In genomic region chr18:58859935-58860334, GRCh38 we compare ENCODE assay signal across 13 cellular contexts. TPM values are rescaled to one million over a fixed set of nuclear protein-coding genes. Genes with fewer than 3 reads are reported as not detected.
DNase-seq lines count a peak whose midpoint lies in the region; ATAC-seq and TF ChIP-seq lines count a peak whose summit lies in the region.
"Had no signal": no experiment of that assay in that cellular context is flagged by ENCODE, and none has a peak within 500 bp of the region (broad histone marks: within the 10 kb centered on the region; RNA-seq: fewer than 3 reads in every experiment).

No MANE protein-coding gene starts in this region.

- H3K27ac Mint-ChIP-seq in activated CD4-positive, alpha-beta memory T cell treated with anti-CD3 and anti-CD28 coated beads for 36 hours, result no peak overlapping the region
- H3K27ac Mint-ChIP-seq: natural killer cell had no signal

- H3K27ac ChIP-seq in right atrium auricular region (peak overlapping the region; percentile 39 to 45), fibroblast of lung (ENCODE audit: insufficient read depth, low read length) (no peak overlapping the region), prostate gland (peak overlapping the region; percentile 98 to 100), vagina (peak overlapping the region; percentile 100), A673 (ENCODE audit: low read depth, low read length, poor library complexity, severe bottlenecking) (no peak overlapping the region)

- H3K4me1 Mint-ChIP-seq in activated CD4-positive, alpha-beta memory T cell treated with anti-CD3 and anti-CD28 coated beads for 36 hours (ENCODE audit: low read depth), result peaks cover 11% of the 10 kb centered on the region

- no peak for TF ChIP-seq CTCF in right atrium auricular region (IDR thresholded peaks at IDR 0.05)
- TF ChIP-seq CTCF in fibroblast of lung (conservative IDR thresholded peaks at IDR 0.05 in 1 of 2, IDR thresholded peaks at IDR 0.05 in 1 of 2; ENCODE audit: low read depth in 1 of 2, low read length in 2 of 2), result no peak
- TF ChIP-seq CTCF in prostate gland (IDR thresholded peaks at IDR 0.05), result no peak
- no peak for TF ChIP-seq CTCF in vagina (IDR thresholded peaks at IDR 0.05)
- TF ChIP-seq CTCF in A673 (conservative IDR thresholded peaks at IDR 0.05; ENCODE audit: low read depth, low read length), result no peak

- DNase-seq in right atrium auricular region (ENCODE audit: low spot score), result no peak
- DNase-seq in left ventricle myocardium superior, result no peak
- no peak for DNase-seq in fibroblast of lung (ENCODE audit: low read depth in 2 of 2)
- no peak for DNase-seq in prostate gland (ENCODE audit: low spot score)
- DNase-seq in vagina (ENCODE audit: extremely low spot score in 2 of 2), result no peak
- no peak for DNase-seq in A673 (ENCODE audit: low spot score)
- DNase-seq in activated CD4-positive, alpha-beta memory T cell treated with anti-CD3 and anti-CD28 coated beads for 36 hours, result no peak
- no peak for DNase-seq in stimulated activated naive CD4-positive, alpha-beta T cell treated with Interleukin-2 at 50 U/mL for 16 hours (lab: John Stamatoyannopoulos, UW)
- DNase-seq: activated T-cell treated with anti-CD3 and anti-CD28 coated beads for 4 hours, kidney, natural killer cell, NCI-H2081, SK-N-SH had no signal

- TF ChIP-seq POLR2A in prostate gland (IDR thresholded peaks at IDR 0.05), result no peak
- no peak for TF ChIP-seq POLR2A in vagina (IDR thresholded peaks at IDR 0.05)

- peaks cover 13% of the 10 kb centered on the region for H3K79me2 ChIP-seq in fibroblast of lung (ENCODE audit: control insufficient read depth, insufficient read depth, low read length)

- POLR2A ChIA-PET in A673 (lab: Charles Lee; ENCODE audit: low non-redundant PET), result no interaction called here
- POLR2A ChIA-PET in activated CD4-positive, alpha-beta memory T cell treated with anti-CD3 and anti-CD28 coated beads for 36 hours (lab: Charles Lee), result no interaction called here

- BruUV-seq in A673 (replicated peaks; lab: Mats Ljungman, UMichigan), result no TSS peak

- peaks cover 34% of the 10 kb centered on the region for H3K27me3 Mint-ChIP-seq in activated CD4-positive, alpha-beta memory T cell treated with anti-CD3 and anti-CD28 coated beads for 36 hours

- no peaks in the 10 kb centered on the region for H3K36me3 Mint-ChIP-seq in activated CD4-positive, alpha-beta memory T cell treated with anti-CD3 and anti-CD28 coated beads for 36 hours
- H3K36me3 Mint-ChIP-seq: natural killer cell had no signal

- H3K36me3 ChIP-seq in right atrium auricular region (no peaks in the 10 kb centered on the region), fibroblast of lung (ENCODE audit: control insufficient read depth, insufficient read depth, low read length) (no peaks in the 10 kb centered on the region), prostate gland (no peaks in the 10 kb centered on the region), vagina (no peaks in the 10 kb centered on the region), A673 (ENCODE audit: insufficient read depth, low read length, poor library complexity, severe bottlenecking) (no peaks in the 10 kb centered on the region)

- H4K20me1 ChIP-seq in fibroblast of lung (ENCODE audit: control insufficient read depth, extremely low read depth, insufficient read depth, low read length), result no peaks in the 10 kb centered on the region

- ATAC-seq in left ventricle myocardium superior, result no peak
- ATAC-seq: natural killer cell had no signal

- H3K9me3 Mint-ChIP-seq in activated CD4-positive, alpha-beta memory T cell treated with anti-CD3 and anti-CD28 coated beads for 36 hours, result no peaks in the 10 kb centered on the region
- H3K9me3 Mint-ChIP-seq: natural killer cell had no signal

- H3K9ac ChIP-seq in fibroblast of lung (ENCODE audit: insufficient read depth, low read length), result no peak overlapping the region
- H3K9ac ChIP-seq: SK-N-SH had no signal

- H3K9me3 ChIP-seq in right atrium auricular region (no peaks in the 10 kb centered on the region), fibroblast of lung (ENCODE audit: control insufficient read depth, insufficient read depth, low read depth, low read length) (no peaks in the 10 kb centered on the region), prostate gland (no peaks in the 10 kb centered on the region), vagina (no peaks in the 10 kb centered on the region), A673 (ENCODE audit: low read depth, low read length, poor library complexity, severe bottlenecking) (no peaks in the 10 kb centered on the region)
- H3K9me3 ChIP-seq: SK-N-SH had no signal

- intact Hi-C loops in left ventricle myocardium superior (cut with micrococcal nuclease), result loop anchor here (10.0 kb wide), 1 partner anchor 135 kb away; no protein-coding TSS in a partner anchor
- intact Hi-C loops in prostate gland (cut with DNase I), result loop anchor here (5.0 kb wide), 2 partner anchors 52 to 78 kb away; no protein-coding TSS in a partner anchor
- intact Hi-C loops in vagina (cut with DNase I), result no loop called here
- intact Hi-C loops in A673 (cut with micrococcal nuclease; ENCODE audit: unreplicated experiment), result loop anchor here (5.0 kb wide), 1 partner anchor 137 kb away; no protein-coding TSS in a partner anchor
- intact Hi-C loops in activated CD4-positive, alpha-beta memory T cell treated with anti-CD3 and anti-CD28 coated beads for 36 hours (cut with micrococcal nuclease), result no loop called here

- CTCF ChIA-PET in A673 (lab: Charles Lee), result no interaction called here
- CTCF ChIA-PET in activated CD4-positive, alpha-beta memory T cell treated with anti-CD3 and anti-CD28 coated beads for 36 hours (lab: Charles Lee), result no interaction called here

- no peak overlapping the region for H3K4me2 ChIP-seq in fibroblast of lung (ENCODE audit: extremely low read depth, insufficient read depth, low read length)
- H3K4me2 ChIP-seq: SK-N-SH had no signal

- H2AFZ ChIP-seq in fibroblast of lung (ENCODE audit: low read length), result peak overlapping the region; percentile 33

- H3K4me1 ChIP-seq in right atrium auricular region, result peaks cover 0 to 54% of the 10 kb centered on the region in 2 donors
- H3K4me1 ChIP-seq in fibroblast of lung (ENCODE audit: control insufficient read depth, extremely low read depth, insufficient read depth, low read length), result peaks cover 19% of the 10 kb centered on the region
- peaks cover 3% of the 10 kb centered on the region for H3K4me1 ChIP-seq in prostate gland (replicated peaks)
- peaks cover 61% of the 10 kb centered on the region for H3K4me1 ChIP-seq in vagina
- peaks cover 47% of the 10 kb centered on the region for H3K4me1 ChIP-seq in A673 (ENCODE audit: insufficient read depth, low read length, poor library complexity, severe bottlenecking)

- no peak overlapping the region for H3K4me3 ChIP-seq in right atrium auricular region
- H3K4me3 ChIP-seq in fibroblast of lung (replicated peaks in 1 of 4; ENCODE audit: control extremely low read depth in 1 of 4, insufficient read depth in 1 of 4, low read depth in 3 of 4, low read length in 4 of 4), result no peak overlapping the region
- H3K4me3 ChIP-seq in prostate gland, result no peak overlapping the region
- no peak overlapping the region for H3K4me3 ChIP-seq in vagina
- H3K4me3 ChIP-seq in A673 (ENCODE audit: low read depth, low read length, poor library complexity, severe bottlenecking), result no peak overlapping the region

- H3K27me3 ChIP-seq in right atrium auricular region, result no peaks in the 10 kb centered on the region
- no peaks in the 10 kb centered on the region for H3K27me3 ChIP-seq in fibroblast of lung (ENCODE audit: control insufficient read depth, insufficient read depth, low read length)
- no peaks in the 10 kb centered on the region for H3K27me3 ChIP-seq in prostate gland (replicated peaks; ENCODE audit: insufficient read depth)
- no peaks in the 10 kb centered on the region for H3K27me3 ChIP-seq in vagina
- H3K27me3 ChIP-seq in A673 (replicated peaks; ENCODE audit: insufficient read depth, low read depth, low read length, poor library complexity), result no peaks in the 10 kb centered on the region

- 63% methylated on average over 6 of the region's 6 CpGs for WGBS in prostate gland

- H3K4me3 Mint-ChIP-seq in activated CD4-positive, alpha-beta memory T cell treated with anti-CD3 and anti-CD28 coated beads for 36 hours, result no peak overlapping the region
- H3K4me3 Mint-ChIP-seq: natural killer cell had no signal

RNA-seq across cellular contexts. Expression of gene ZNF532, which starts 4.7 kb away (rescaled TPM):
- total RNA-seq in right atrium auricular region (10 to 100 TPM; 53.1 to 59.5 TPM), left ventricle myocardium superior (64.2 TPM), fibroblast of lung (44.4 and 64.6 TPM in 2 replicates), prostate gland (100 to 1,000 TPM; 231 to 299 TPM), vagina (77.1 TPM), A673 (2021) (118 and 119 TPM in 2 replicates)
- polyA plus RNA-seq in fibroblast of lung, result 54.2 and 57.3 TPM in 2 replicates
- 23.9 and 25.9 TPM in 2 replicates for polyA plus RNA-seq in fibroblast of lung (2012)
- 73.8 and 150 TPM in 2 replicates for polyA minus RNA-seq in fibroblast of lung (ENCODE audit: low replicate concordance)
- 1 to 10 TPM; 5.5 to 5.7 TPM for total RNA-seq in activated CD4-positive, alpha-beta memory T cell treated with anti-CD3 and anti-CD28 coated beads for 36 hours

Comparison
In these comparisons a context has a peak if more than half of its experiments do, and no peak if none do; other contexts are left out.
1. H3K27ac ChIP-seq: peak in right atrium auricular region (2 of 2), prostate gland (2 of 2) and vagina (single experiment); none in fibroblast of lung (single experiment) and A673 (single experiment).
2. intact Hi-C loops: an anchor here in left ventricle myocardium superior (10.0 kb wide), prostate gland (5.0 kb wide) and A673 (5.0 kb wide); none called in vagina and activated CD4-positive, alpha-beta memory T cell treated with anti-CD3 and anti-CD28 coated beads for 36 hours.